Comparison of ENCODE assay signal across 13 cellular contexts in the genomic region with DNA sequence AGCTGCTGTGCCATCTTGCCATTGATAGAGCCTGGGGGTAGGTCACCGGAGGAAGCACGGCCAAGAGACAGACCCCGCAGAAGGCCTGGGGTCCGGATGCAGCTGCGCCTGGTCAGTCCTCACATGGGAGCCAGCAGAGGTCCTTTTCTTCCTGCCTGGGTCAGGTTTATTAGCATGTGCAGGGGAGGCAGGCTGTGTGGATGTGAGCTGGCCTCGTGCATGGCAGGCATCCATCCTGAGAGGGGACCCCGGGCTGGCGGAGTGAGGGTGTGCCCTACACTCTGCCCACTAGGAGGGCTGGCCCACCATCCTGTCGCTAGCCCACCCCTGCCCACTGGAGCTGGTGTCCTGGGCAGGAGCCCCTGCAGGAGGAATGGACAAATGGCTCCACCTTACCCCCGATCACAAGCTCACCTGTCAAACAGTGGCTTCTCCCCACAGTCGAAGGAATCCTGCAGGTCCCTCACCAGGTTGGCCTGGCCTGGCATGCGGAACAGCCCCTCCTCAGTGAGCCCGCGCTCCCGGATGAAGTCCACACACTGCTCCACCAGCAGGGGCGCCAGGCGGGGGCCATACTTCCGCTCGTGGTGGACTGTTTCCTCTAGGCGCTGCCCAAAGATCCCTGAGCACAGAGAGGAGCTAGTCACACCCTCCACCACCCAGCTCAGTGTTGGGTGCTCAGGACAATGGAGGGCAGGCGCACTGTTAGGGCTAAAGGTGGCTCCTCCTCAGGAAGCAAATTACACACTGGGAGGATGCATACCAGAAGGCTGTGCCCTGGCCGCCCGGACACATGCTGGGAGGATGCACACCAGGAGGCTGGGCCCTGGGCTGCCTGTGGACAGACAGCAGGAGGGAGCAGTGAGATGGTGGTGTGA.
A peak's percentile ranks its signal among the peaks of the same experiment; 100 is the strongest.
DNase-seq lines count a peak whose midpoint lies in the region; ATAC-seq, FAIRE-seq and TF ChIP-seq lines count a peak whose summit lies in the region.
"Had no signal": no experiment of that assay in that cellular context is flagged by ENCODE, and none has a peak within 500 bp of the region (broad histone marks: within the 10 kb centered on the region; RNA-seq: fewer than 3 reads in every experiment).

No MANE protein-coding gene starts in this region.

- intact Hi-C loops in HepG2 (cut with micrococcal nuclease; ENCODE audit: unreplicated experiment) (no loop called here), upper lobe of right lung (cut with DNase I) (no loop called here), ascending aorta (cut with DNase I) (no loop called here)

- WGBS in HepG2 (ENCODE audit: low lambda C conversion rate): 60% methylated on average over 9 of the region's 23 CpGs
- 86 to 88% methylated on average over 18 to 19 of the region's 23 CpGs for WGBS in tibial nerve, 2 donors

- TF ChIP-seq POLR2A in HepG2 (IDR thresholded peaks at IDR 0.05; ENCODE audit: insufficient read depth in 1 of 2, low read depth in 2 of 2, low read length in 2 of 2) (no peak), tibial nerve (IDR thresholded peaks at IDR 0.05) (no peak)

- TF ChIP-seq CTCF in HepG2 (CRISPR knock-in tag; IDR thresholded peaks at IDR 0.05): peak; percentile 50
- no peak for TF ChIP-seq CTCF in upper lobe of right lung (IDR thresholded peaks at IDR 0.05)
- TF ChIP-seq CTCF in tibial nerve (IDR thresholded peaks at IDR 0.05): no peak
- TF ChIP-seq CTCF in ascending aorta (IDR thresholded peaks at IDR 0.05): no peak

- no peaks in the 10 kb centered on the region for H4K20me1 ChIP-seq in HepG2 (ENCODE audit: insufficient read depth, low read length)

- POLR2A ChIA-PET in HepG2 (lab: Yijun Ruan, JAX): interaction anchor here (0.8 kb wide), 1 partner anchor 9 kb away, joined by 3 read pairs; no protein-coding TSS in a partner anchor

- no peaks in the 10 kb centered on the region for H3K79me2 ChIP-seq in HepG2 (ENCODE audit: insufficient read depth, low read length)

- H3K4me1 ChIP-seq in HepG2 (ENCODE audit: insufficient read depth, low read length) (peaks cover 9% of the 10 kb centered on the region), upper lobe of right lung (peaks cover 3% of the 10 kb centered on the region), tibial nerve (no peaks in the 10 kb centered on the region), ascending aorta (no peaks in the 10 kb centered on the region)

- no peak for TF ChIP-seq EP300 in HepG2 (IDR thresholded peaks at IDR 0.05; ENCODE audit: low read depth in 2 of 2, low read length in 2 of 2)
- no peak for TF ChIP-seq EP300 in HepG2 (CRISPR knock-in tag; IDR thresholded peaks at IDR 0.05; ENCODE audit: borderline replicate concordance)
- TF ChIP-seq EP300 in tibial nerve (IDR thresholded peaks at IDR 0.05): no peak

- CTCF ChIA-PET in HepG2 (lab: Yijun Ruan, JAX; ENCODE audit: low intra/inter-chr PET ratio, low total read pairs): no interaction called here

- in situ Hi-C loops in HepG2 (cut with HindIII; ENCODE audit: extremely low pct_ligation_motif_present, low pct_unique_long_range_greater_than_20kb): no loop called here

- peaks cover 0 to 15% of the 10 kb centered on the region in 2 experiments; a peak in 1 of 5 replicates for H3K27me3 ChIP-seq in HepG2 (ENCODE audit: control insufficient read depth in 1 of 2, insufficient read depth in 2 of 2, low read length in 2 of 2)
- no peaks in the 10 kb centered on the region for H3K27me3 ChIP-seq in upper lobe of right lung
- H3K27me3 ChIP-seq in tibial nerve: no peaks in the 10 kb centered on the region
- no peaks in the 10 kb centered on the region for H3K27me3 ChIP-seq in ascending aorta
- H3K27me3 ChIP-seq: body of pancreas had no signal

- H3K4me3 ChIP-seq in HepG2 (replicated peaks in 1 of 3; ENCODE audit: insufficient read depth in 1 of 3, low read depth in 2 of 3, low read length in 3 of 3): no peak overlapping the region
- no peak overlapping the region for H3K4me3 ChIP-seq in upper lobe of right lung
- H3K4me3 ChIP-seq in tibial nerve: no peak overlapping the region
- H3K4me3 ChIP-seq in ascending aorta: no peak overlapping the region
- H3K4me3 ChIP-seq: body of pancreas had no signal

- peak; percentile 56 for DNase-seq in activated effector memory CD4-positive, alpha-beta T cell treated with anti-CD3 and anti-CD28 coated beads, Interleukin-2, amount 50 U/mL, for 16 hours
- no peak for DNase-seq in activated effector memory CD4-positive, alpha-beta T cell treated with Interleukin-2 at 50 U/mL for 16 hours
- peak; percentile 88 for DNase-seq in UCSD-AML1 (lab: John Stamatoyannopoulos, UW; ENCODE audit: unreplicated experiment)
- DNase-seq in HepG2 (ENCODE audit: low spot score): no peak
- DNase-seq in upper lobe of right lung: peak; percentile 64
- DNase-seq in NCI-H2029 treated with DMSO at 0.1 percent for 48 hours (lab: John Stamatoyannopoulos, UW): no peak
- DNase-seq in tibial nerve (ENCODE audit: low spot score in 2 of 2): no peak
- DNase-seq in ascending aorta (ENCODE audit: low spot score in 2 of 2): no peak
- DNase-seq: activated CD4-positive, alpha-beta T cell treated with anti-CD3 and anti-CD28 coated beads, Interleukin-2, amount 10 ng/mL, durations not matched to agents 7 days and 5 days; activated gamma-delta T cell treated with Interleukin-2 at 50 U/mL for 16 hours; hippocampal formation; naive B cell had no signal

- no TSS peak for BruUV-seq in HepG2 (replicated peaks; lab: Mats Ljungman, UMichigan)

- peak; percentile 77 for ATAC-seq in HepG2
- no peak for ATAC-seq in upper lobe of right lung
- ATAC-seq: body of pancreas had no signal

- H3K36me3 ChIP-seq in HepG2 (replicated peaks in 1 of 2; ENCODE audit: control insufficient read depth in 1 of 2, insufficient read depth in 2 of 2, low read length in 2 of 2) (no peaks in the 10 kb centered on the region), upper lobe of right lung (no peaks in the 10 kb centered on the region), tibial nerve (no peaks in the 10 kb centered on the region), ascending aorta (no peaks in the 10 kb centered on the region)

- FAIRE-seq in HepG2 (lab: Jason Lieb, UNC): no peak

- no peak overlapping the region for H3K27ac ChIP-seq in HepG2 (ENCODE audit: extremely low read length, insufficient read depth, low read length)
- H3K27ac ChIP-seq in upper lobe of right lung: no peak overlapping the region
- H3K27ac ChIP-seq in tibial nerve: no peak overlapping the region
- H3K27ac ChIP-seq in ascending aorta: no peak overlapping the region
- H3K27ac ChIP-seq: body of pancreas had no signal

- no peak overlapping the region for H2AFZ ChIP-seq in HepG2 (ENCODE audit: low read length)

- no peak for TF ChIP-seq RAD21 in HepG2 (CRISPR knock-in tag; IDR thresholded peaks at IDR 0.05)

- H3K9me3 ChIP-seq in HepG2 (ENCODE audit: low read length) (no peaks in the 10 kb centered on the region), upper lobe of right lung (no peaks in the 10 kb centered on the region), tibial nerve (no peaks in the 10 kb centered on the region), ascending aorta (no peaks in the 10 kb centered on the region)
- H3K9me3 ChIP-seq: body of pancreas had no signal

- H3K9ac ChIP-seq in HepG2 (ENCODE audit: insufficient read depth, low read depth, low read length): no peak overlapping the region

- H3K4me2 ChIP-seq in HepG2 (ENCODE audit: low read depth, low read length): peak overlapping the region; percentile 41

TF ChIP-seq in HepG2, 621 proteins besides CTCF, POLR2A, EP300 and RAD21 (continues in another document):
- no peak for TF ChIP-seq HES4 (CRISPR knock-in tag; IDR thresholded peaks at IDR 0.05; ENCODE audit: borderline replicate concordance)
- TF ChIP-seq RFXANK (CRISPR knock-in tag; IDR thresholded peaks at IDR 0.05): no peak
- no peak for TF ChIP-seq NR2F6 (IDR thresholded peaks at IDR 0.05)
- no peak for TF ChIP-seq NR2F6 (CRISPR knock-in tag; IDR thresholded peaks at IDR 0.05)
- TF ChIP-seq TSC22D2 (CRISPR knock-in tag; IDR thresholded peaks at IDR 0.05; ENCODE audit: borderline replicate concordance): no peak
- TF ChIP-seq ZNF557 (CRISPR knock-in tag; IDR thresholded peaks at IDR 0.05): no peak
- TF ChIP-seq, protein P1, sequence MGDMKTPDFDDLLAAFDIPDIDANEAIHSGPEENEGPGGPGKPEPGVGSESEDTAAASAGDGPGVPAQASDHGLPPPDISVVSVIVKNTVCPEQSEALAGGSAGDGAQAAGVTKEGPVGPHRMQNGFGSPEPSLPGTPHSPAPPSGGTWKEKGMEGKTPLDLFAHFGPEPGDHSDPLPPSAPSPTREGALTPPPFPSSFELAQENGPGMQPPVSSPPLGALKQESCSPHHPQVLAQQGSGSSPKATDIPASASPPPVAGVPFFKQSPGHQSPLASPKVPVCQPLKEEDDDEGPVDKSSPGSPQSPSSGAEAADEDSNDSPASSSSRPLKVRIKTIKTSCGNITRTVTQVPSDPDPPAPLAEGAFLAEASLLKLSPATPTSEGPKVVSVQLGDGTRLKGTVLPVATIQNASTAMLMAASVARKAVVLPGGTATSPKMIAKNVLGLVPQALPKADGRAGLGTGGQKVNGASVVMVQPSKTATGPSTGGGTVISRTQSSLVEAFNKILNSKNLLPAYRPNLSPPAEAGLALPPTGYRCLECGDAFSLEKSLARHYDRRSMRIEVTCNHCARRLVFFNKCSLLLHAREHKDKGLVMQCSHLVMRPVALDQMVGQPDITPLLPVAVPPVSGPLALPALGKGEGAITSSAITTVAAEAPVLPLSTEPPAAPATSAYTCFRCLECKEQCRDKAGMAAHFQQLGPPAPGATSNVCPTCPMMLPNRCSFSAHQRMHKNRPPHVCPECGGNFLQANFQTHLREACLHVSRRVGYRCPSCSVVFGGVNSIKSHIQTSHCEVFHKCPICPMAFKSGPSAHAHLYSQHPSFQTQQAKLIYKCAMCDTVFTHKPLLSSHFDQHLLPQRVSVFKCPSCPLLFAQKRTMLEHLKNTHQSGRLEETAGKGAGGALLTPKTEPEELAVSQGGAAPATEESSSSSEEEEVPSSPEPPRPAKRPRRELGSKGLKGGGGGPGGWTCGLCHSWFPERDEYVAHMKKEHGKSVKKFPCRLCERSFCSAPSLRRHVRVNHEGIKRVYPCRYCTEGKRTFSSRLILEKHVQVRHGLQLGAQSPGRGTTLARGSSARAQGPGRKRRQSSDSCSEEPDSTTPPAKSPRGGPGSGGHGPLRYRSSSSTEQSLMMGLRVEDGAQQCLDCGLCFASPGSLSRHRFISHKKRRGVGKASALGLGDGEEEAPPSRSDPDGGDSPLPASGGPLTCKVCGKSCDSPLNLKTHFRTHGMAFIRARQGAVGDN (CRISPR knock-in tag; IDR thresholded peaks at IDR 0.05): peak; percentile 30; the same call in 1 of the 2 replicates
- TF ChIP-seq CHD2 (IDR thresholded peaks at IDR 0.05; ENCODE audit: low read depth, low read length): no peak
- no peak for TF ChIP-seq GPN1 (CRISPR knock-in tag; IDR thresholded peaks at IDR 0.05; ENCODE audit: borderline replicate concordance)
- no peak for TF ChIP-seq PHB2 (IDR thresholded peaks at IDR 0.05; ENCODE audit: partially characterized antibody)
- no peak for TF ChIP-seq HDAC6 (IDR thresholded peaks at IDR 0.05; ENCODE audit: low read depth, low read length)
- peak; percentile 22; the same call in 1 of the 2 replicates for TF ChIP-seq SALL1 (CRISPR knock-in tag; IDR thresholded peaks at IDR 0.05)
- TF ChIP-seq PHF21A (CRISPR knock-in tag; IDR thresholded peaks at IDR 0.05): no peak
- peak; percentile 65 for TF ChIP-seq ETV5 (CRISPR knock-in tag; IDR thresholded peaks at IDR 0.05; ENCODE audit: borderline replicate concordance)

Comparison
In these comparisons a context has a peak if more than half of its experiments do, and no peak if none do; other contexts are left out.
1. DNase-seq: peak in activated effector memory CD4-positive, alpha-beta T cell treated with anti-CD3 and anti-CD28 coated beads, Interleukin-2, amount 50 U/mL, for 16 hours (single experiment), UCSD-AML1 (single experiment) and upper lobe of right lung (single experiment); none in activated effector memory CD4-positive, alpha-beta T cell treated with Interleukin-2 at 50 U/mL for 16 hours (single experiment), HepG2 (single experiment), NCI-H2029 treated with DMSO at 0.1 percent for 48 hours (single experiment), tibial nerve (0 of 2) and ascending aorta (0 of 2).